In the genomic region with DNA sequence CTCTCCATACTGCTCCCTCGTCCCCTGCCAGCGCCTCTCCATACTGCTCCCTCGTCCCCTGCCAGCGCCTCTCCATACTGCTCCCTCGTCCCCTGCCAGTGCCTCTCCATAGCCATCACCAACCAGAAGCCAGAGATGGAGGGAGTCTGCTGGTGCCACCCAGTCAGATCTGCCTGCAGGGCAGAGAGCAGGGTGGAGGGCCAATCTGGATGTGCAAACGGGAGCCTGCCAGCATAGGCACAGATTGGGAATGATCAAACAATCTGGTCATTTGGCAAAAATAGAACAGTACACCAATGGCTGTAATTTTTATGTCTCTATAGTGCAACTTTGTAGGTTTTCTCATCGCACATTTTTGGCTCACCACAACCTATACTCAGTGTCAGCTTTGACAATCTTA, we compare ENCODE assay signal across 18 cellular contexts.
DNase-seq lines count a peak whose midpoint lies in the region; ATAC-seq and TF ChIP-seq lines count a peak whose summit lies in the region.
"Had no signal": no experiment of that assay in that cellular context is flagged by ENCODE, and none has a peak within 500 bp of the region (broad histone marks: within the 10 kb centered on the region; RNA-seq: fewer than 3 reads in every experiment).

No MANE protein-coding gene starts in this region.

- no peak for ATAC-seq in activated CD8-positive, alpha-beta T cell treated with anti-CD3 and anti-CD28 coated beads for 36 hours
- no peak for ATAC-seq in natural killer cell
- no peak for ATAC-seq in HG03108 (IDR thresholded peaks at IDR 0.05; ENCODE audit: unreplicated experiment)
- no peak for ATAC-seq in left cardiac atrium
- ATAC-seq: PC-3, right cardiac atrium had no signal

- no peaks in the 10 kb centered on the region for H3K36me3 Mint-ChIP-seq in T-helper 1 cell treated with Interleukin-12 subunit alpha and Interleukin-12 subunit beta and Interleukin-4 antibody, amounts not matched to agents 30 μg/mL and 1 μg/mL, for 36 hours (ENCODE audit: low read depth)
- no peaks in the 10 kb centered on the region for H3K36me3 Mint-ChIP-seq in activated CD8-positive, alpha-beta T cell treated with anti-CD3 and anti-CD28 coated beads for 36 hours (ENCODE audit: low read depth)
- H3K36me3 Mint-ChIP-seq in natural killer cell, result no peaks in the 10 kb centered on the region

- H3K4me1 Mint-ChIP-seq in T-helper 1 cell treated with Interleukin-12 subunit alpha and Interleukin-12 subunit beta and Interleukin-4 antibody, amounts not matched to agents 30 μg/mL and 1 μg/mL, for 36 hours (ENCODE audit: low read depth), result peaks cover 42% of the 10 kb centered on the region
- H3K4me1 Mint-ChIP-seq in activated CD8-positive, alpha-beta T cell treated with anti-CD3 and anti-CD28 coated beads for 36 hours (ENCODE audit: low read depth), result peaks cover 68% of the 10 kb centered on the region
- peaks cover 49 to 72% of the 10 kb centered on the region in 2 donors for H3K4me1 Mint-ChIP-seq in natural killer cell

- peaks cover 23% of the 10 kb centered on the region for H3K27me3 Mint-ChIP-seq in T-helper 1 cell treated with Interleukin-12 subunit alpha and Interleukin-12 subunit beta and Interleukin-4 antibody, amounts not matched to agents 30 μg/mL and 1 μg/mL, for 36 hours (ENCODE audit: low read depth)
- peaks cover 4% of the 10 kb centered on the region for H3K27me3 Mint-ChIP-seq in activated CD8-positive, alpha-beta T cell treated with anti-CD3 and anti-CD28 coated beads for 36 hours
- no peaks in the 10 kb centered on the region for H3K27me3 Mint-ChIP-seq in natural killer cell (ENCODE audit: low read depth in 2 of 2)

- TF ChIP-seq CTCF in DOHH2 (IDR thresholded peaks at IDR 0.05; ENCODE audit: low read depth, low read length, poor library complexity, severe bottlenecking) (no peak), natural killer cell (IDR thresholded peaks at IDR 0.05) (no peak)
- no peak for TF ChIP-seq CTCF in activated CD8-positive, alpha-beta T cell treated with anti-CD3 and anti-CD28 coated beads for 36 hours (IDR thresholded peaks at IDR 0.05)

- no peaks in the 10 kb centered on the region for H3K9me3 Mint-ChIP-seq in T-helper 1 cell treated with Interleukin-12 subunit alpha and Interleukin-12 subunit beta and Interleukin-4 antibody, amounts not matched to agents 30 μg/mL and 1 μg/mL, for 36 hours
- H3K9me3 Mint-ChIP-seq in activated CD8-positive, alpha-beta T cell treated with anti-CD3 and anti-CD28 coated beads for 36 hours, result no peaks in the 10 kb centered on the region
- no peaks in the 10 kb centered on the region for H3K9me3 Mint-ChIP-seq in natural killer cell

- peaks cover 99% of the 10 kb centered on the region for H3K4me1 ChIP-seq in DOHH2 (ENCODE audit: control insufficient read depth, low read length)

- peaks cover 46% of the 10 kb centered on the region for H3F3A ChIP-seq in DOHH2 (ENCODE audit: control insufficient read depth, insufficient read depth)

- H3K36me3 ChIP-seq in DOHH2 (ENCODE audit: control insufficient read depth, low read length), result no peaks in the 10 kb centered on the region
- H3K36me3 ChIP-seq: thoracic aorta had no signal

- H3K4me2 ChIP-seq in DOHH2 (ENCODE audit: low read length), result peak overlapping the region; percentile 89

- POLR2A ChIA-PET in activated CD8-positive, alpha-beta T cell treated with anti-CD3 and anti-CD28 coated beads for 36 hours (lab: Charles Lee), result no interaction called here

- intact Hi-C loops in activated CD8-positive, alpha-beta T cell treated with anti-CD3 and anti-CD28 coated beads for 36 hours (cut with micrococcal nuclease), result no loop called here
- intact Hi-C loops in natural killer cell (cut with micrococcal nuclease), result no loop called here
- intact Hi-C loops in left cardiac atrium (cut with DNase I), result no loop called here

- H3K79me2 ChIP-seq in DOHH2 (ENCODE audit: control insufficient read depth, low read length), result no peaks in the 10 kb centered on the region

- no peaks in the 10 kb centered on the region for H3K9me3 ChIP-seq in DOHH2 (ENCODE audit: control insufficient read depth, insufficient read depth, low read length)
- H3K9me3 ChIP-seq: thoracic aorta had no signal

- H3K9me2 ChIP-seq in DOHH2 (replicated peaks; ENCODE audit: control insufficient read depth, low read length), result no peaks in the 10 kb centered on the region

- H3K27ac Mint-ChIP-seq in T-helper 1 cell treated with Interleukin-12 subunit alpha and Interleukin-12 subunit beta and Interleukin-4 antibody, amounts not matched to agents 30 μg/mL and 1 μg/mL, for 36 hours, result no peak overlapping the region
- peak overlapping the region; percentile 62 for H3K27ac Mint-ChIP-seq in activated CD8-positive, alpha-beta T cell treated with anti-CD3 and anti-CD28 coated beads for 36 hours
- H3K27ac Mint-ChIP-seq in natural killer cell, result peak overlapping the region; percentile 24 to 70

- H3K4me3 Mint-ChIP-seq in T-helper 1 cell treated with Interleukin-12 subunit alpha and Interleukin-12 subunit beta and Interleukin-4 antibody, amounts not matched to agents 30 μg/mL and 1 μg/mL, for 36 hours, result peak overlapping the region; percentile 69
- H3K4me3 Mint-ChIP-seq in activated CD8-positive, alpha-beta T cell treated with anti-CD3 and anti-CD28 coated beads for 36 hours, result no peak overlapping the region
- peak overlapping the region; percentile 60 for H3K4me3 Mint-ChIP-seq in natural killer cell

- CTCF ChIA-PET in activated CD8-positive, alpha-beta T cell treated with anti-CD3 and anti-CD28 coated beads for 36 hours (lab: Charles Lee), result interaction anchor here (2.1 to 3.5 kb wide), 2 partner anchors 27 to 101 kb away, joined by 10 to 25 read pairs; no protein-coding TSS in a partner anchor

- H3K27ac ChIP-seq in DOHH2 (ENCODE audit: low read depth, low read length), result peak overlapping the region; percentile 91
- H3K27ac ChIP-seq: epithelial cell of prostate, thoracic aorta had no signal

- no peak for DNase-seq in T-helper 1 cell
- no peak for DNase-seq in activated CD8-positive, alpha-beta T cell treated with anti-CD3 and anti-CD28 coated beads for 36 hours
- no peak for DNase-seq in natural killer cell
- DNase-seq in left cardiac atrium, result no peak
- no peak for DNase-seq in stimulated activated naive CD4-positive, alpha-beta T cell treated with Interleukin-2 at 50 U/mL for 16 hours (lab: John Stamatoyannopoulos, UW)
- DNase-seq: activated T-cell treated with anti-CD3 and anti-CD28 coated beads for 4 hours; mesenchymal stem cell; NCI-H1930; NCI-H510A; PC-3; right cardiac atrium; stimulated activated CD4-positive, alpha-beta T cell treated with anti-CD3 and anti-CD28 coated beads, Interleukin-1b, Interleukin-23, amount 100 ng/mL, for 48 hours; SW 1271 had no signal

- peak overlapping the region; percentile 68 for H3K4me3 ChIP-seq in DOHH2 (ENCODE audit: low read length)
- H3K4me3 ChIP-seq: thoracic aorta had no signal

- no peaks in the 10 kb centered on the region for H3K27me3 ChIP-seq in DOHH2 (ENCODE audit: control insufficient read depth, low read length)

- H4K20me1 ChIP-seq in DOHH2 (ENCODE audit: control insufficient read depth, insufficient read depth, low read depth, low read length), result no peaks in the 10 kb centered on the region
